In the genomic region with DNA sequence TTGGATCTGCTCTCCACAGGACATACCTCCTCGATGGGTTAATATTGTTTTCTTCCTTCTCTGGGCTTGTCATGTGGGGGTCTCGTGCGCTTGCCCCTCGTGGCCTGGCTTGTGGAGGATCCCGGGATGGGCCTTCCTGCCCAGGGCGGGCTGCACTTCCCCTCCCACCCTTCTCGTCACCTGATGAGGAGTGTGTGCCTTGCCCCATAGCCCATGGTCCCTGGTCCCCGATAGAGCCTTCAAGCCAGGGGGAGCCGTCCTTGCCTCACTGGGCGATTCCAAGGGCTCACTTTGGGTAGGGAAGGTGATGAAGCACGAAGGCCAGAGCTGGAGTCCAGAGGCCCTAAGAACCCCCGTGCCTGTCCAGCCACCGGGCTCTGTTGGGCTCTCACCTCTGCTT, we compare ENCODE assay signal across 14 cellular contexts. TPM values are rescaled to one million over a fixed set of nuclear protein-coding genes. Genes with fewer than 3 reads are reported as not detected.
DNase-seq lines count a peak whose midpoint lies in the region; ATAC-seq and TF ChIP-seq lines count a peak whose summit lies in the region.
"Had no signal": no experiment of that assay in that cellular context is flagged by ENCODE, and none has a peak within 500 bp of the region (broad histone marks: within the 10 kb centered on the region; RNA-seq: fewer than 3 reads in every experiment).

No MANE protein-coding gene starts in this region.

- no peak overlapping the region for H2AK5ac ChIP-seq in mesenchymal stem cell (ENCODE audit: low read length, severe bottlenecking)

- no peak for DNase-seq in WERI-Rb-1
- no peak for DNase-seq in mesenchymal stem cell
- DNase-seq in upper lobe of right lung: no peak
- no peak for DNase-seq in activated CD8-positive, alpha-beta T cell treated with anti-CD3 and anti-CD28 coated beads, Interleukin-2, amount 10 ng/mL, durations not matched to agents 7 days and 5 days
- DNase-seq in thyroid gland: no peak
- DNase-seq in GM20000 (ENCODE audit: low spot score): no peak
- DNase-seq: activated CD4-positive, alpha-beta T cell treated with anti-CD3 and anti-CD28 coated beads for 48 hours; activated T-cell treated with anti-CD3 and anti-CD28 coated beads, Interleukin-2, amount 50 U/mL, for 72 hours; amniotic stem cell; DMS79; NCI-H2029 treated with DMSO at 0.1 percent for 48 hours; NCI-H526; T-helper 17 cell had no signal

- no peak overlapping the region for H2BK120ac ChIP-seq in mesenchymal stem cell (ENCODE audit: low read depth, low read length)

- H3K27ac ChIP-seq in WERI-Rb-1: peak overlapping the region; percentile 39
- H3K27ac ChIP-seq in mesenchymal stem cell (ENCODE audit: low read length, poor library complexity, severe bottlenecking): no peak overlapping the region
- no peak overlapping the region for H3K27ac ChIP-seq in upper lobe of right lung
- peak overlapping the region in 1 of 3 donors; percentile 26 for H3K27ac ChIP-seq in thyroid gland

- H4K91ac ChIP-seq in mesenchymal stem cell (ENCODE audit: low read length): no peak overlapping the region

- no peak overlapping the region for H2BK12ac ChIP-seq in mesenchymal stem cell (ENCODE audit: low read length in 2 of 2)

- H4K8ac ChIP-seq in mesenchymal stem cell (ENCODE audit: low read length): no peak overlapping the region

- no peak for TF ChIP-seq CTCF in WERI-Rb-1 (IDR thresholded peaks at IDR 0.05; ENCODE audit: low read depth, low read length)
- no peak for TF ChIP-seq CTCF in upper lobe of right lung (IDR thresholded peaks at IDR 0.05)
- no peak for TF ChIP-seq CTCF in thyroid gland (IDR thresholded peaks at IDR 0.05)
- no peak for TF ChIP-seq CTCF in GM20000 (IDR thresholded peaks at IDR 0.05; ENCODE audit: extremely low read depth, missing control alignments)

- H3K36me3 ChIP-seq in WERI-Rb-1: peaks cover 98% of the 10 kb centered on the region
- H3K36me3 ChIP-seq in mesenchymal stem cell (ENCODE audit: control insufficient read depth in 1 of 2, insufficient read depth in 2 of 2, low read depth in 1 of 2, low read length in 2 of 2): peaks cover 93 to 97% of the 10 kb centered on the region in 2 experiments
- peaks cover 100% of the 10 kb centered on the region for H3K36me3 ChIP-seq in upper lobe of right lung
- peaks cover 84 to 97% of the 10 kb centered on the region in 2 donors for H3K36me3 ChIP-seq in thyroid gland

- H3K27ac Mint-ChIP-seq in activated CD8-positive, alpha-beta T cell treated with anti-CD3 and anti-CD28 coated beads, Interleukin-2, amount 10 ng/mL, durations not matched to agents 7 days and 5 days: no peak overlapping the region
- H3K27ac Mint-ChIP-seq: activated T-cell treated with anti-CD3 and anti-CD28 coated beads, Interleukin-2, amount 50 U/mL, for 72 hours; T-helper 17 cell had no signal

- H3K4me1 ChIP-seq in mesenchymal stem cell (ENCODE audit: control insufficient read depth, insufficient read depth, low read depth, low read length): no peaks in the 10 kb centered on the region
- H3K4me1 ChIP-seq in upper lobe of right lung: peaks cover 9% of the 10 kb centered on the region
- peaks cover 0 to 9% of the 10 kb centered on the region in 2 donors for H3K4me1 ChIP-seq in thyroid gland

- H3K9me3 ChIP-seq in WERI-Rb-1 (ENCODE audit: severe bottlenecking) (no peaks in the 10 kb centered on the region), mesenchymal stem cell (ENCODE audit: control insufficient read depth, low read length) (no peaks in the 10 kb centered on the region), upper lobe of right lung (no peaks in the 10 kb centered on the region), thyroid gland (no peaks in the 10 kb centered on the region)

- peak overlapping the region; percentile 43 for H3K9ac ChIP-seq in mesenchymal stem cell (ENCODE audit: low read length)

- H3K27me3 ChIP-seq in WERI-Rb-1 (ENCODE audit: insufficient read depth, low read depth, severe bottlenecking) (no peaks in the 10 kb centered on the region), mesenchymal stem cell (ENCODE audit: control insufficient read depth in 1 of 2, insufficient read depth in 1 of 2, low read length in 2 of 2) (no peaks in the 10 kb centered on the region), upper lobe of right lung (no peaks in the 10 kb centered on the region), thyroid gland (no peaks in the 10 kb centered on the region)

- WGBS in mesenchymal stem cell: 96% methylated on average over 13 of the region's 13 CpGs
- WGBS in thyroid gland, 2 donors: 79 to 80% methylated on average over 9 to 13 of the region's 13 CpGs

- no peak overlapping the region for H2BK15ac ChIP-seq in mesenchymal stem cell (ENCODE audit: low read depth, poor library complexity, severe bottlenecking)

- intact Hi-C loops in upper lobe of right lung (cut with DNase I) (no loop called here), thyroid gland (cut with DNase I) (no loop called here)

- peaks cover 39% of the 10 kb centered on the region for H3K79me1 ChIP-seq in mesenchymal stem cell (replicated peaks; ENCODE audit: low read length, poor library complexity, severe bottlenecking)

- H3K4me3 ChIP-seq in WERI-Rb-1 (ENCODE audit: low read depth, low read length) (no peak overlapping the region), mesenchymal stem cell (ENCODE audit: insufficient read depth in 1 of 2, low read depth in 1 of 2, low read length in 2 of 2) (no peak overlapping the region), upper lobe of right lung (no peak overlapping the region), thyroid gland (replicated peaks in 1 of 3) (no peak overlapping the region)

- no peaks in the 10 kb centered on the region for H3K9me3 Mint-ChIP-seq in activated CD8-positive, alpha-beta T cell treated with anti-CD3 and anti-CD28 coated beads, Interleukin-2, amount 10 ng/mL, durations not matched to agents 7 days and 5 days (ENCODE audit: insufficient read depth)
- H3K9me3 Mint-ChIP-seq: activated T-cell treated with anti-CD3 and anti-CD28 coated beads, Interleukin-2, amount 50 U/mL, for 72 hours had no signal

- H2BK5ac ChIP-seq in mesenchymal stem cell (ENCODE audit: low read depth, low read length, poor library complexity, severe bottlenecking): no peak overlapping the region

- peaks cover 49% of the 10 kb centered on the region for H3K36me3 Mint-ChIP-seq in activated CD8-positive, alpha-beta T cell treated with anti-CD3 and anti-CD28 coated beads, Interleukin-2, amount 10 ng/mL, durations not matched to agents 7 days and 5 days (ENCODE audit: low read depth)

- H3K14ac ChIP-seq in mesenchymal stem cell (ENCODE audit: low read length in 2 of 2): no peak overlapping the region

- CTCF ChIA-PET in activated CD8-positive, alpha-beta T cell treated with anti-CD3 and anti-CD28 coated beads, Interleukin-2, amount 10 ng/mL, durations not matched to agents 7 days and 5 days (lab: Charles Lee): no interaction called here

- H3K18ac ChIP-seq in mesenchymal stem cell (ENCODE audit: low read depth in 1 of 2, low read length in 2 of 2): no peak overlapping the region

- no peak overlapping the region for H3K23ac ChIP-seq in mesenchymal stem cell (ENCODE audit: low read length in 2 of 2)

- POLR2A ChIA-PET in activated CD8-positive, alpha-beta T cell treated with anti-CD3 and anti-CD28 coated beads, Interleukin-2, amount 10 ng/mL, durations not matched to agents 7 days and 5 days (lab: Charles Lee): interaction anchor here (1.2 kb wide), 1 partner anchor 11 kb away, joined by 4 read pairs; no protein-coding TSS in a partner anchor

- ATAC-seq in esophagus mucosa (peak; percentile 7), upper lobe of right lung (peak; percentile 2)
- no peak for ATAC-seq in activated CD8-positive, alpha-beta T cell treated with anti-CD3 and anti-CD28 coated beads, Interleukin-2, amount 10 ng/mL, durations not matched to agents 7 days and 5 days
- ATAC-seq: activated T-cell treated with anti-CD3 and anti-CD28 coated beads, Interleukin-2, amount 50 U/mL, for 72 hours; T-helper 17 cell had no signal

- H3K4me3 Mint-ChIP-seq in activated CD8-positive, alpha-beta T cell treated with anti-CD3 and anti-CD28 coated beads, Interleukin-2, amount 10 ng/mL, durations not matched to agents 7 days and 5 days: no peak overlapping the region
- H3K4me3 Mint-ChIP-seq: activated T-cell treated with anti-CD3 and anti-CD28 coated beads, Interleukin-2, amount 50 U/mL, for 72 hours; T-helper 17 cell had no signal

- H3K4ac ChIP-seq in mesenchymal stem cell (ENCODE audit: low read depth in 1 of 2, low read length in 2 of 2): no peak overlapping the region

- H3K4me1 Mint-ChIP-seq in activated CD8-positive, alpha-beta T cell treated with anti-CD3 and anti-CD28 coated beads, Interleukin-2, amount 10 ng/mL, durations not matched to agents 7 days and 5 days (ENCODE audit: low read depth): no peaks in the 10 kb centered on the region

- no peaks in the 10 kb centered on the region for H3K27me3 Mint-ChIP-seq in activated CD8-positive, alpha-beta T cell treated with anti-CD3 and anti-CD28 coated beads, Interleukin-2, amount 10 ng/mL, durations not matched to agents 7 days and 5 days (ENCODE audit: low read depth)
- H3K27me3 Mint-ChIP-seq: T-helper 17 cell had no signal

- no peak for TF ChIP-seq POLR2A in thyroid gland (IDR thresholded peaks at IDR 0.05)

- H3K4me2 ChIP-seq in mesenchymal stem cell (ENCODE audit: low read length, poor library complexity, severe bottlenecking): no peak overlapping the region

- no peak overlapping the region for H2AFZ ChIP-seq in mesenchymal stem cell (ENCODE audit: low read depth, low read length)

RNA-seq across cellular contexts. Expression of a gene that starts 28.7 kb away (rescaled TPM):
- total RNA-seq in esophagus mucosa (37.0 TPM), upper lobe of right lung (37.3 TPM), thyroid gland (100 to 1,000 TPM in 2 of 4 donors, 10 to 100 TPM in 2; 86.1 to 179 (median 132) TPM)
- polyA plus RNA-seq in mesenchymal stem cell (2013, experiment 1 of 2): 16.5 TPM
- 16.2 TPM for polyA plus RNA-seq in mesenchymal stem cell (2013, experiment 2 of 2)
- 10 to 100 TPM; 68.9 to 76.3 TPM for total RNA-seq in activated CD8-positive, alpha-beta T cell treated with anti-CD3 and anti-CD28 coated beads, Interleukin-2, amount 10 ng/mL, durations not matched to agents 7 days and 5 days
